1 cellular context compared by ENCODE assay signal in the genomic region with DNA sequence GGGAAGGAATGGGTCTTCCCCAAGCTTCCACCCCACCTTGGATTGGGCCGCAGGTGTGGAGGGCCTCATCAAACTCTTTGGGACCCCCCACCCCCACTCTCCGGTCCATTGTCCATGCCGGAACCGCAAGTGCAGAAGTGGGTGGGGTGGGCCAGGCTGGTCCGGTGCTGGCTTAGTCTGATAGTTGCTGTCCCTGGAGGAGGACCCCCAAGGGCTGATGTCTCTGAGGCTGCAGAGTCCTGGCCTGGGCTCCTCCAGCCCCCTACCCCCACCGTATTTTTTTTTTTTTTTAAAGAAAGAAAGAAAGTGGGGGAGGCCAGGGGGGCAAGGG.
TF ChIP-seq lines count a peak whose summit lies in the region.

No MANE protein-coding gene starts in this region.

TF ChIP-seq in HepG2, 621 proteins besides CTCF, POLR2A, EP300 and RAD21:
- TF ChIP-seq, protein P1, sequence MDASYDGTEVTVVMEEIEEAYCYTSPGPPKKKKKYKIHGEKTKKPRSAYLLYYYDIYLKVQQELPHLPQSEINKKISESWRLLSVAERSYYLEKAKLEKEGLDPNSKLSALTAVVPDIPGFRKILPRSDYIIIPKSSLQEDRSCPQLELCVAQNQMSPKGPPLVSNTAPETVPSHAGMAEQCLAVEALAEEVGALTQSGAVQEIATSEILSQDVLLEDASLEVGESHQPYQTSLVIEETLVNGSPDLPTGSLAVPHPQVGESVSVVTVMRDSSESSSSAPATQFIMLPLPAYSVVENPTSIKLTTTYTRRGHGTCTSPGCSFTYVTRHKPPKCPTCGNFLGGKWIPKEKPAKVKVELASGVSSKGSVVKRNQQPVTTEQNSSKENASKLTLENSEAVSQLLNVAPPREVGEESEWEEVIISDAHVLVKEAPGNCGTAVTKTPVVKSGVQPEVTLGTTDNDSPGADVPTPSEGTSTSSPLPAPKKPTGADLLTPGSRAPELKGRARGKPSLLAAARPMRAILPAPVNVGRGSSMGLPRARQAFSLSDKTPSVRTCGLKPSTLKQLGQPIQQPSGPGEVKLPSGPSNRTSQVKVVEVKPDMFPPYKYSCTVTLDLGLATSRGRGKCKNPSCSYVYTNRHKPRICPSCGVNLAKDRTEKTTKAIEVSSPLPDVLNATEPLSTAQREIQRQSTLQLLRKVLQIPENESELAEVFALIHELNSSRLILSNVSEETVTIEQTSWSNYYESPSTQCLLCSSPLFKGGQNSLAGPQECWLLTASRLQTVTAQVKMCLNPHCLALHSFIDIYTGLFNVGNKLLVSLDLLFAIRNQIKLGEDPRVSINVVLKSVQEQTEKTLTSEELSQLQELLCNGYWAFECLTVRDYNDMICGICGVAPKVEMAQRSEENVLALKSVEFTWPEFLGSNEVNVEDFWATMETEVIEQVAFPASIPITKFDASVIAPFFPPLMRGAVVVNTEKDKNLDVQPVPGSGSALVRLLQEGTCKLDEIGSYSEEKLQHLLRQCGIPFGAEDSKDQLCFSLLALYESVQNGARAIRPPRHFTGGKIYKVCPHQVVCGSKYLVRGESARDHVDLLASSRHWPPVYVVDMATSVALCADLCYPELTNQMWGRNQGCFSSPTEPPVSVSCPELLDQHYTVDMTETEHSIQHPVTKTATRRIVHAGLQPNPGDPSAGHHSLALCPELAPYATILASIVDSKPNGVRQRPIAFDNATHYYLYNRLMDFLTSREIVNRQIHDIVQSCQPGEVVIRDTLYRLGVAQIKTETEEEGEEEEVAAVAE (CRISPR knock-in tag; IDR thresholded peaks at IDR 0.05; ENCODE audit: borderline replicate concordance) = no peak
- TF ChIP-seq MTF1 (CRISPR knock-in tag; IDR thresholded peaks at IDR 0.05) (no peak), NFE2L1 (CRISPR knock-in tag; IDR thresholded peaks at IDR 0.05; ENCODE audit: borderline replicate concordance) (no peak), BCL6 (CRISPR knock-in tag; IDR thresholded peaks at IDR 0.05) (no peak), AGO2 (optimal IDR thresholded peaks at IDR 0.05; ENCODE audit: low read depth, low read length) (peak; percentile 43), ZNF207 (IDR thresholded peaks at IDR 0.05; ENCODE audit: borderline replicate concordance) (no peak), TAF15 (IDR thresholded peaks at IDR 0.05; ENCODE audit: low read depth, low read length, poor library complexity, severe bottlenecking) (peak; percentile 38), ZNF703 (CRISPR knock-in tag; IDR thresholded peaks at IDR 0.05; ENCODE audit: borderline replicate concordance) (no peak), MBD4 (IDR thresholded peaks at IDR 0.05; ENCODE audit: borderline replicate concordance, low read length) (no peak)
- TF ChIP-seq, protein P2, sequence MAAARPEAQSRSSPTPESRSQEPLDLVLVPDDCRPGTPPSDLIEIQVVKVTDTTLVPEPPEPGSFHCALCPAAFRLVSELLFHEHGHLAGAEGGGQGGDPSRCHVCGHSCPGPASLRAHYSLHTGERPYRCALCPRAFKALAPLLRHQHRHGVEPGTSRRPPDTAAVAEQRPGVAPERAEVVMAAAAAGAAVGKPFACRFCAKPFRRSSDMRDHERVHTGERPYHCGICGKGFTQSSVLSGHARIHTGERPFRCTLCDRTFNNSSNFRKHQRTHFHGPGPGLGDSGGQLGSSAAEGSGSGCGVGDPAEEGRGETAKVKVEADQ (CRISPR knock-in tag; IDR thresholded peaks at IDR 0.05; ENCODE audit: borderline replicate concordance) = no peak
- TF ChIP-seq, protein P3, sequence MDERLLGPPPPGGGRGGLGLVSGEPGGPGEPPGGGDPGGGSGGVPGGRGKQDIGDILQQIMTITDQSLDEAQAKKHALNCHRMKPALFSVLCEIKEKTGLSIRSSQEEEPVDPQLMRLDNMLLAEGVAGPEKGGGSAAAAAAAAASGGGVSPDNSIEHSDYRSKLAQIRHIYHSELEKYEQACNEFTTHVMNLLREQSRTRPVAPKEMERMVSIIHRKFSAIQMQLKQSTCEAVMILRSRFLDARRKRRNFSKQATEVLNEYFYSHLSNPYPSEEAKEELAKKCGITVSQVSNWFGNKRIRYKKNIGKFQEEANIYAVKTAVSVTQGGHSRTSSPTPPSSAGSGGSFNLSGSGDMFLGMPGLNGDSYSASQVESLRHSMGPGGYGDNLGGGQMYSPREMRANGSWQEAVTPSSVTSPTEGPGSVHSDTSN (CRISPR knock-in tag; IDR thresholded peaks at IDR 0.05) = no peak
- TF ChIP-seq, protein P4, sequence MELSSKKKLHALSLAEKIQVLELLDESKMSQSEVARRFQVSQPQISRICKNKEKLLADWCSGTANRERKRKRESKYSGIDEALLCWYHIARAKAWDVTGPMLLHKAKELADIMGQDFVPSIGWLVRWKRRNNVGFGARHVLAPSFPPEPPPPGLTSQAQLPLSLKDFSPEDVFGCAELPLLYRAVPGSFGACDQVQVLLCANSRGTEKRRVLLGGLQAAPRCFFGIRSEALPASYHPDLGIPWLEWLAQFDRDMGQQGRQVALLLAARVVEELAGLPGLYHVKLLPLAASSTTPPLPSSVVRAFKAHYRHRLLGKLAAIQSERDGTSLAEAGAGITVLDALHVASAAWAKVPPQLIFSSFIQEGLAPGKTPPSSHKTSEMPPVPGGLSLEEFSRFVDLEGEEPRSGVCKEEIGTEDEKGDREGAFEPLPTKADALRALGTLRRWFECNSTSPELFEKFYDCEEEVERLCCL (CRISPR knock-in tag; IDR thresholded peaks at IDR 0.05; ENCODE audit: borderline replicate concordance) = no peak
- TF ChIP-seq, protein P5, sequence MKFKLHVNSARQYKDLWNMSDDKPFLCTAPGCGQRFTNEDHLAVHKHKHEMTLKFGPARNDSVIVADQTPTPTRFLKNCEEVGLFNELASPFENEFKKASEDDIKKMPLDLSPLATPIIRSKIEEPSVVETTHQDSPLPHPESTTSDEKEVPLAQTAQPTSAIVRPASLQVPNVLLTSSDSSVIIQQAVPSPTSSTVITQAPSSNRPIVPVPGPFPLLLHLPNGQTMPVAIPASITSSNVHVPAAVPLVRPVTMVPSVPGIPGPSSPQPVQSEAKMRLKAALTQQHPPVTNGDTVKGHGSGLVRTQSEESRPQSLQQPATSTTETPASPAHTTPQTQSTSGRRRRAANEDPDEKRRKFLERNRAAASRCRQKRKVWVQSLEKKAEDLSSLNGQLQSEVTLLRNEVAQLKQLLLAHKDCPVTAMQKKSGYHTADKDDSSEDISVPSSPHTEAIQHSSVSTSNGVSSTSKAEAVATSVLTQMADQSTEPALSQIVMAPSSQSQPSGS (CRISPR knock-in tag; IDR thresholded peaks at IDR 0.05) = no peak
